1 cellular context compared by ENCODE assay signal in the genomic region with DNA sequence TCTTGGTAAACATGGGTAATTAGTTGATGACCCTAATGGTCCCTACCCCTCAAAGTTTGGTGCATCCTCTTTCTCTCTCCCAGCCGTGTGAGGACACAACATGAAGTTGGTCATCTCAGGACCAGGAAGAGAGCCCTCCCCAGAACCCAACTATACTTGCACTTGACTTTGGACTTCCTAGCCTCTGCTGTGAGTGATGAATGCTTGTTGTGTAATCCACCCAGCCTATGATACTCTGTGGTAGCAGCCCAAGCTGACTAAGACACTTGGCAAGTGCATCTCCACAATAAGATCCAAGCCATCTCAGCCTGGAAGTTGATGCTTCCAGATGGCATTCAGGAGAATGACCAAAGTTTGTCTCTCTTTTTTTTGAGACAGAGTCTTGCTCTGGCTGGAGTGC.
TF ChIP-seq lines count a peak whose summit lies in the region.

No MANE protein-coding gene starts in this region.

TF ChIP-seq in HepG2, 621 proteins besides CTCF, POLR2A, EP300 and RAD21 (continued from another document):
- TF ChIP-seq, protein P1, sequence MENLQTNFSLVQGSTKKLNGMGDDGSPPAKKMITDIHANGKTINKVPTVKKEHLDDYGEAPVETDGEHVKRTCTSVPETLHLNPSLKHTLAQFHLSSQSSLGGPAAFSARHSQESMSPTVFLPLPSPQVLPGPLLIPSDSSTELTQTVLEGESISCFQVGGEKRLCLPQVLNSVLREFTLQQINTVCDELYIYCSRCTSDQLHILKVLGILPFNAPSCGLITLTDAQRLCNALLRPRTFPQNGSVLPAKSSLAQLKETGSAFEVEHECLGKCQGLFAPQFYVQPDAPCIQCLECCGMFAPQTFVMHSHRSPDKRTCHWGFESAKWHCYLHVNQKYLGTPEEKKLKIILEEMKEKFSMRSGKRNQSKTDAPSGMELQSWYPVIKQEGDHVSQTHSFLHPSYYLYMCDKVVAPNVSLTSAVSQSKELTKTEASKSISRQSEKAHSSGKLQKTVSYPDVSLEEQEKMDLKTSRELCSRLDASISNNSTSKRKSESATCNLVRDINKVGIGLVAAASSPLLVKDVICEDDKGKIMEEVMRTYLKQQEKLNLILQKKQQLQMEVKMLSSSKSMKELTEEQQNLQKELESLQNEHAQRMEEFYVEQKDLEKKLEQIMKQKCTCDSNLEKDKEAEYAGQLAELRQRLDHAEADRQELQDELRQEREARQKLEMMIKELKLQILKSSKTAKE (CRISPR knock-in tag; IDR thresholded peaks at IDR 0.05; ENCODE audit: borderline replicate concordance), result peak; percentile 23; the same call in 1 of the 2 replicates
- TF ChIP-seq FOSL2 (CRISPR knock-in tag; IDR thresholded peaks at IDR 0.05), result peak; percentile 57; the same call in 1 of the 2 replicates
- TF ChIP-seq TBL1XR1 (IDR thresholded peaks at IDR 0.05; ENCODE audit: borderline replicate concordance, low read length, partially characterized antibody), result peak; percentile 73
- TF ChIP-seq, protein P2, sequence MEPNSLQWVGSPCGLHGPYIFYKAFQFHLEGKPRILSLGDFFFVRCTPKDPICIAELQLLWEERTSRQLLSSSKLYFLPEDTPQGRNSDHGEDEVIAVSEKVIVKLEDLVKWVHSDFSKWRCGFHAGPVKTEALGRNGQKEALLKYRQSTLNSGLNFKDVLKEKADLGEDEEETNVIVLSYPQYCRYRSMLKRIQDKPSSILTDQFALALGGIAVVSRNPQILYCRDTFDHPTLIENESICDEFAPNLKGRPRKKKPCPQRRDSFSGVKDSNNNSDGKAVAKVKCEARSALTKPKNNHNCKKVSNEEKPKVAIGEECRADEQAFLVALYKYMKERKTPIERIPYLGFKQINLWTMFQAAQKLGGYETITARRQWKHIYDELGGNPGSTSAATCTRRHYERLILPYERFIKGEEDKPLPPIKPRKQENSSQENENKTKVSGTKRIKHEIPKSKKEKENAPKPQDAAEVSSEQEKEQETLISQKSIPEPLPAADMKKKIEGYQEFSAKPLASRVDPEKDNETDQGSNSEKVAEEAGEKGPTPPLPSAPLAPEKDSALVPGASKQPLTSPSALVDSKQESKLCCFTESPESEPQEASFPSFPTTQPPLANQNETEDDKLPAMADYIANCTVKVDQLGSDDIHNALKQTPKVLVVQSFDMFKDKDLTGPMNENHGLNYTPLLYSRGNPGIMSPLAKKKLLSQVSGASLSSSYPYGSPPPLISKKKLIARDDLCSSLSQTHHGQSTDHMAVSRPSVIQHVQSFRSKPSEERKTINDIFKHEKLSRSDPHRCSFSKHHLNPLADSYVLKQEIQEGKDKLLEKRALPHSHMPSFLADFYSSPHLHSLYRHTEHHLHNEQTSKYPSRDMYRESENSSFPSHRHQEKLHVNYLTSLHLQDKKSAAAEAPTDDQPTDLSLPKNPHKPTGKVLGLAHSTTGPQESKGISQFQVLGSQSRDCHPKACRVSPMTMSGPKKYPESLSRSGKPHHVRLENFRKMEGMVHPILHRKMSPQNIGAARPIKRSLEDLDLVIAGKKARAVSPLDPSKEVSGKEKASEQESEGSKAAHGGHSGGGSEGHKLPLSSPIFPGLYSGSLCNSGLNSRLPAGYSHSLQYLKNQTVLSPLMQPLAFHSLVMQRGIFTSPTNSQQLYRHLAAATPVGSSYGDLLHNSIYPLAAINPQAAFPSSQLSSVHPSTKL (CRISPR knock-in tag; IDR thresholded peaks at IDR 0.05), result peak; percentile 52
- TF ChIP-seq BCL6 (CRISPR knock-in tag; IDR thresholded peaks at IDR 0.05), result peak; percentile 18; the same call in 1 of the 2 replicates
- TF ChIP-seq RARA (CRISPR knock-in tag; IDR thresholded peaks at IDR 0.05), result peak; percentile 80
- TF ChIP-seq CEBPB (IDR thresholded peaks at IDR 0.05; ENCODE audit: borderline replicate concordance, low read depth, low read length), result peak; percentile 66; the same call in 1 of the 2 replicates
